In the genomic region with DNA sequence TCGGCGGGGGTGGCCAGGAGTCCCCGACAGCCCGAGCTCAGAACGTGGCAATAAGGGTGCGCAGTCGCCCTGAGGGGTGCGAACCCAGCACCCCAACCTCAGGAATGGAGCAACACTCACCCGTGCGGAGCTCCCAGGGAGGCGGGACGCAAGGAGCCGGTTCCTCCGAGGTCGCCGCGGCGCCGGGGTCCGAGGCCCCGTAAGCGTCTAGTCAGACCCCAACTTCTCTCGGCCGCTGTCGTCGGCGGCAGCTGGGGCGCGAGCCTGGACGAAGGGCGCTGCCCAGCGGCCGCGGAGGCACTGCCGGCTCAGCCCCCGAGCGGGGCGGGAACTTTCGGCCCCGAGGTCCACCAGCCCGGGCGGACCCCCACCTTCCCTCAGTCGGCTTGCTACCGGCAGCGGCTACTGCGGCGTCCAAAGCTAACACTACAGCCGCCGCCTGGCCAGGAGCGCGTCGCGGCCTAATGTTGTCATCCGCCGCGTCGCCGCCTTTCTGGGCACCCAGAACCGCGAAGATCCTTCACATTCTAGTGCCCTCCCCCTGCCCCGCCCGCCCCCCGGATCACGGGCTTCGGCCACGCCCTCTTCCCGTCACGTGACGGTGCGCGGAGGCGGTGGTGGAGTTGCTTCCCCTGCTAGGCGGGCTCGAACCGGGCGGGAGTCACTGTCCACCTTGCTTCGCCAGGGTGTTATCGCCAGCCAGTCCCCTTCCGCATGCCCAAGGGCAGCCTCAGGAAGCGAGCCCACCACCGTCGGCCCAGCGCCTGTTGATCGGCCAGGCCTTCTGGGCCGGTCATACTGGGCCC, we compare ENCODE assay signal across 8 cellular contexts. TPM values are rescaled to one million over a fixed set of nuclear protein-coding genes. Genes with fewer than 3 reads are reported as not detected.
DNase-seq lines count a peak whose midpoint lies in the region; ATAC-seq and TF ChIP-seq lines count a peak whose summit lies in the region.

A gene with protein sequence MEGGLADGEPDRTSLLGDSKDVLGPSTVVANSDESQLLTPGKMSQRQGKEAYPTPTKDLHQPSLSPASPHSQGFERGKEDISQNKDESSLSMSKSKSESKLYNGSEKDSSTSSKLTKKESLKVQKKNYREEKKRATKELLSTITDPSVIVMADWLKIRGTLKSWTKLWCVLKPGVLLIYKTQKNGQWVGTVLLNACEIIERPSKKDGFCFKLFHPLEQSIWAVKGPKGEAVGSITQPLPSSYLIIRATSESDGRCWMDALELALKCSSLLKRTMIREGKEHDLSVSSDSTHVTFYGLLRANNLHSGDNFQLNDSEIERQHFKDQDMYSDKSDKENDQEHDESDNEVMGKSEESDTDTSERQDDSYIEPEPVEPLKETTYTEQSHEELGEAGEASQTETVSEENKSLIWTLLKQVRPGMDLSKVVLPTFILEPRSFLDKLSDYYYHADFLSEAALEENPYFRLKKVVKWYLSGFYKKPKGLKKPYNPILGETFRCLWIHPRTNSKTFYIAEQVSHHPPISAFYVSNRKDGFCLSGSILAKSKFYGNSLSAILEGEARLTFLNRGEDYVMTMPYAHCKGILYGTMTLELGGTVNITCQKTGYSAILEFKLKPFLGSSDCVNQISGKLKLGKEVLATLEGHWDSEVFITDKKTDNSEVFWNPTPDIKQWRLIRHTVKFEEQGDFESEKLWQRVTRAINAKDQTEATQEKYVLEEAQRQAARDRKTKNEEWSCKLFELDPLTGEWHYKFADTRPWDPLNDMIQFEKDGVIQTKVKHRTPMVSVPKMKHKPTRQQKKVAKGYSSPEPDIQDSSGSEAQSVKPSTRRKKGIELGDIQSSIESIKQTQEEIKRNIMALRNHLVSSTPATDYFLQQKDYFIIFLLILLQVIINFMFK (minus strand): TSS at position 495 of the 806 bp plus-strand sequence. CDS start 72,220 bp downstream, outside the sequence.

- H3K27me3 ChIP-seq in right cardiac atrium (ENCODE audit: control insufficient read depth, insufficient read depth) (no peaks in the 10 kb centered on the region), vagina (no peaks in the 10 kb centered on the region)

- H3K9me3 ChIP-seq in right cardiac atrium (ENCODE audit: control insufficient read depth, low read length) (no peaks in the 10 kb centered on the region), vagina (no peaks in the 10 kb centered on the region)

- ATAC-seq in GM18499 (IDR thresholded peaks at IDR 0.05; ENCODE audit: insufficient read depth, unreplicated experiment) (peak; percentile 60), HG02943 (IDR thresholded peaks at IDR 0.05; ENCODE audit: low read depth, unreplicated experiment) (peak; percentile 81), right cardiac atrium (peak; percentile 98 to 99)

- under 1% methylated on average over 85 of the region's 85 CpGs for WGBS in right cardiac atrium

- no peaks in the 10 kb centered on the region for H3K36me3 ChIP-seq in vagina

- TF ChIP-seq CTCF in vagina (IDR thresholded peaks at IDR 0.05) = peak in 1 of 3 experiments; percentile 31

- H3K4me1 ChIP-seq in right cardiac atrium (ENCODE audit: control insufficient read depth, insufficient read depth, low read length) = peaks cover 2% of the 10 kb centered on the region
- H3K4me1 ChIP-seq in vagina = peaks cover 26% of the 10 kb centered on the region

- intact Hi-C loops in right cardiac atrium (cut with DNase I) = no loop called here
- intact Hi-C loops in vagina (cut with DNase I) = no loop called here

- DNase-seq in NCI-H187 (lab: John Stamatoyannopoulos, UW) = peak; percentile 92 to 93
- DNase-seq in T-helper 2 cell = peak; percentile 83 to 95 (median 90)
- peak; percentile 68 to 96 (median 93) for DNase-seq in anterior cingulate cortex (lab: John Stamatoyannopoulos, UW)
- DNase-seq in right cardiac atrium = peak; percentile 96 to 99 (median 98)
- DNase-seq in putamen (ENCODE audit: low spot score) = peak; percentile 93
- peak; percentile 97 to 98 for DNase-seq in vagina (ENCODE audit: extremely low spot score in 2 of 2)

- peak in 1 of 2 donors; percentile 82 for TF ChIP-seq POLR2A in vagina (IDR thresholded peaks at IDR 0.05)

- H3K27ac ChIP-seq in right cardiac atrium (ENCODE audit: low read length) (peak within 1 kb of the TSS; percentile 97), vagina (peak within 1 kb of the TSS; percentile 95)

- H3K4me3 ChIP-seq in right cardiac atrium (ENCODE audit: low read length) = peak within 1 kb of the TSS; percentile 57
- H3K4me3 ChIP-seq in vagina = peak within 1 kb of the TSS; percentile 83 to 86

RNA-seq across cellular contexts. Expression of the gene that starts here (rescaled TPM):
- total RNA-seq in right cardiac atrium (10 to 100 TPM; 26.7 to 33.1 (median 31.7) TPM), vagina (66.5 TPM)
- 5.5 TPM for polyA plus RNA-seq in right cardiac atrium

Comparison
In these comparisons a context has a peak if more than half of its experiments do, and no peak if none do; other contexts are left out.
1. Peak in every context shown above with its lines: DNase-seq, ATAC-seq, H3K4me3 ChIP-seq and H3K27ac ChIP-seq.